Comparison of ENCODE assay signal across 8 cellular contexts in genomic region chr5:5422819-5423515, GRCh38. TPM values are rescaled to one million over a fixed set of nuclear protein-coding genes. Genes with fewer than 3 reads are reported as not detected.
DNase-seq lines count a peak whose midpoint lies in the region; ATAC-seq and TF ChIP-seq lines count a peak whose summit lies in the region.

No MANE protein-coding gene starts in this region.

- H3K23ac ChIP-seq in trophoblast cell (ENCODE audit: low read length): no peak overlapping the region

- peak overlapping the region; percentile 90 for H2AK5ac ChIP-seq in trophoblast cell (ENCODE audit: low read length)

- H3K18ac ChIP-seq in trophoblast cell (ENCODE audit: low read length): peak overlapping the region; percentile 7

- H3K79me2 ChIP-seq in trophoblast cell (ENCODE audit: control insufficient read depth, insufficient read depth, low read length, poor library complexity): peaks cover 14% of the 10 kb centered on the region

- H3K36me3 ChIP-seq in SK-N-MC (ENCODE audit: insufficient read depth, low read length): peaks cover 8% of the 10 kb centered on the region; the same call in 1 of the 2 replicates
- peaks cover 0 to 4% (median 0%) of the 10 kb centered on the region in 4 donors for H3K36me3 ChIP-seq in esophagus muscularis mucosa
- peaks cover 0 to 2% of the 10 kb centered on the region in 2 experiments for H3K36me3 ChIP-seq in trophoblast cell (ENCODE audit: control insufficient read depth in 1 of 2, insufficient read depth in 2 of 2, low read length in 2 of 2)

- TF ChIP-seq CTCF in esophagus muscularis mucosa (IDR thresholded peaks at IDR 0.05) (no peak), GM10248 (IDR thresholded peaks at IDR 0.05; ENCODE audit: control extremely low read depth, extremely low read depth, low read depth, missing control alignments) (no peak)

- peak overlapping the region; percentile 47 for H2BK120ac ChIP-seq in trophoblast cell (ENCODE audit: insufficient read depth, low read length, poor library complexity)

- POLR2A ChIA-PET in GM10248 (lab: Yijun Ruan, JAX): interaction anchor here (0.7 to 1.1 kb wide), 2 partner anchors 8 to 381 kb away, joined by 3 to 5 read pairs; no protein-coding TSS in a partner anchor

- intact Hi-C loops in esophagus muscularis mucosa (cut with DNase I): loop anchor here (5.0 kb wide), 1 partner anchor 1279 kb away; no protein-coding TSS in a partner anchor

- H3K4me2 ChIP-seq in trophoblast cell (ENCODE audit: low read length): peak overlapping the region; percentile 91

- TF ChIP-seq EP300 in esophagus muscularis mucosa (IDR thresholded peaks at IDR 0.05): no peak

- peaks cover 10% of the 10 kb centered on the region for H3K79me1 ChIP-seq in trophoblast cell (ENCODE audit: low read length)

- H3K9ac ChIP-seq in SK-N-MC (ENCODE audit: insufficient read length): peak overlapping the region; percentile 87
- H3K9ac ChIP-seq in trophoblast cell (ENCODE audit: low read length): peak overlapping the region; percentile 84

- peak overlapping the region; percentile 77 for H2AFZ ChIP-seq in trophoblast cell (ENCODE audit: insufficient read depth, low read length, poor library complexity)

- H3K27ac ChIP-seq in SK-N-MC: peak overlapping the region; percentile 98; the same call in 1 of the 2 replicates
- peak overlapping the region; percentile 93 to 96 (median 96) for H3K27ac ChIP-seq in esophagus muscularis mucosa (replicated peaks in 1 of 4)
- H3K27ac ChIP-seq in trophoblast cell (ENCODE audit: low read depth, low read length): peak overlapping the region; percentile 21

- ATAC-seq in HG02970 (IDR thresholded peaks at IDR 0.05; ENCODE audit: low FRiP score, unreplicated experiment): peak; percentile 7

- H3K4me1 ChIP-seq in esophagus muscularis mucosa (peaks cover 26 to 60% (median 50%) of the 10 kb centered on the region in 4 donors), trophoblast cell (ENCODE audit: control insufficient read depth in 1 of 2, insufficient read depth in 2 of 2, low read length in 2 of 2) (peaks cover 5 to 8% of the 10 kb centered on the region in 2 experiments)

- peak overlapping the region; percentile 33 for H2BK12ac ChIP-seq in trophoblast cell (ENCODE audit: low read length)

- CTCF ChIA-PET in GM10248 (lab: Yijun Ruan, JAX): interaction anchor here (1.0 to 5.8 kb wide), 8 partner anchors 14 to 544 kb away, joined by 3 to 26 read pairs (median 6); partner anchors contain the start of gene ADAMTS16

- peak overlapping the region; percentile 89 for H4K8ac ChIP-seq in trophoblast cell (ENCODE audit: low read depth, low read length)

- H3K9me3 ChIP-seq in SK-N-MC (ENCODE audit: low read depth, low read length) (no peaks in the 10 kb centered on the region), esophagus muscularis mucosa (no peaks in the 10 kb centered on the region), trophoblast cell (ENCODE audit: insufficient read depth, low read depth, low read length) (no peaks in the 10 kb centered on the region)

- peak overlapping the region; percentile 36 for H4K91ac ChIP-seq in trophoblast cell (ENCODE audit: low read depth, low read length)

- H2BK5ac ChIP-seq in trophoblast cell (ENCODE audit: low read depth, low read length, poor library complexity): no peak overlapping the region

- TF ChIP-seq POLR2A in esophagus muscularis mucosa (IDR thresholded peaks at IDR 0.05; ENCODE audit: low read depth): no peak

- peak overlapping the region; percentile 79 for H4K12ac ChIP-seq in trophoblast cell (ENCODE audit: low read depth, low read length)

- WGBS in esophagus muscularis mucosa: 2% methylated on average over 15 of the region's 58 CpGs
- no CpG with 5 or more reads among the region's 58 CpGs for WGBS in trophoblast cell (ENCODE audit: extremely low coverage, insufficient coverage, insufficient read length)

- peak; percentile 1 to 3 for DNase-seq in stimulated activated CD4-positive, alpha-beta T cell treated with anti-CD3 and anti-CD28 coated beads, Interleukin-4, amount 100 ng/mL, for 48 hours (ENCODE audit: low read depth in 2 of 2)
- DNase-seq in stimulated activated CD4-positive, alpha-beta T cell treated with anti-CD3 and anti-CD28 coated beads, Interleukin-1b, Interleukin-23, amount 100 ng/mL, for 48 hours: no peak
- DNase-seq in SK-N-MC (ENCODE audit: low read depth, low spot score) (no peak), esophagus muscularis mucosa (ENCODE audit: extremely low spot score) (peak; percentile 50), trophoblast cell (peak in 1 of 2 donors; percentile 41), GM10248 (ENCODE audit: extremely low spot score) (no peak), MV-4-11 (lab: John Stamatoyannopoulos, UW) (no peak)

- peak overlapping the region; percentile 99 for H3K4ac ChIP-seq in trophoblast cell (ENCODE audit: low read depth, low read length)

- peak overlapping the region; percentile 72 for H3K14ac ChIP-seq in trophoblast cell (ENCODE audit: low read length)

- H3K27me3 ChIP-seq in esophagus muscularis mucosa (no peaks in the 10 kb centered on the region), trophoblast cell (ENCODE audit: insufficient read depth, low read length) (no peaks in the 10 kb centered on the region)

- H3K4me3 ChIP-seq in SK-N-MC (peak overlapping the region; percentile 95), esophagus muscularis mucosa (peak overlapping the region; percentile 96 to 100 (median 97)), trophoblast cell (ENCODE audit: low read depth, low read length) (peak overlapping the region; percentile 95)

RNA-seq across cellular contexts. Expression of gene ICE1, which starts 0.5 kb away (rescaled TPM):
- 10 to 100 TPM; 27.6 to 31.6 (median 30.1) TPM for total RNA-seq in esophagus muscularis mucosa
- 15.4 and 15.9 TPM in 2 replicates for polyA plus RNA-seq in trophoblast cell (2013)

Comparison
In these comparisons a context has a peak if more than half of its experiments do, and no peak if none do; other contexts are left out.
1. DNase-seq: peak in stimulated activated CD4-positive, alpha-beta T cell treated with anti-CD3 and anti-CD28 coated beads, Interleukin-4, amount 100 ng/mL, for 48 hours (2 of 2) and esophagus muscularis mucosa (single experiment); none in stimulated activated CD4-positive, alpha-beta T cell treated with anti-CD3 and anti-CD28 coated beads, Interleukin-1b, Interleukin-23, amount 100 ng/mL, for 48 hours (single experiment), SK-N-MC (single experiment), GM10248 (single experiment) and MV-4-11 (single experiment).
2. H3K27ac ChIP-seq: peak in every context shown above with its lines; median percentile 98 in SK-N-MC; 96 in esophagus muscularis mucosa; 21 in trophoblast cell.
3. Peak in every context shown above with its lines, with median percentiles within 50 percentile points of each other: H3K4me3 ChIP-seq.